In the genomic region with DNA sequence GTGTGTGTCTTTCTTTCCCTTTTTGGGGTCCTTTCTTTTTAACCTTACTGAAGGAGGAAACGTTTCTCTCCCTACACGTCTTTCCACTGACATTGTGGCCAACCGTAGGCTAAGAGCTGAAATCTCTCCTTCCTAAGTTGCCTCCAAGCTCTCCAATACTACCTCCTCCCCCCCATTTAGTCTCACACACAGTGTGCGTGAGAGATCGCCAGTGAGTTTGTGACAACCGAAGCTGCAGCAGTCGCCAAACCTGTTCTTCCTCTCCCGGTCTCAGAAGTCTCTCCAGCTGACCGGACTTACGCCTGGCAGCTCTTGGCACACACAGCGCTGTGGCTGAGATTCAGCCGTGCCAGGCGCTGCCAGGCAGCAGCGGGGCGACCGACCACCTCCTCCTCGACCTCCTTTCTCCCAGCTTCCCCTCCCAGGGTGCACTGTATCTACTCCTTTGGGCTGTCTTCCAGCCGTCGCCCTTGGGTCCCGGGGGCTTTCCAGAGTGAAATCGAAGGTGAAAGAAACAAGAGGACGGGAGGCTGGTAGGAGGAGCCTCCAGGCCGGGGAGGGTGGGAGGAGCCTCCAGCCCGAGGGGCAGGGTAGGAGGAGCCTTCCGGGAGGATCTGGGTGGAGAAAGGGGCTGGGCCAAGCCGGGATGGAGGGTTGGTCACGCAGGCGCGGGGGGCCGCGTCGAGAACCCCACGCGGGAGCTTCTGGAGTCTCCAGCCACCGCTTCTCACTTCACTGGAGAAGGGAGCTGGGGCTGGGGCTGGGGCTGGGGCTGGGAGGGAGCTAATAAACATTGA, we compare ENCODE assay signal across 8 cellular contexts. TPM values are rescaled to one million over a fixed set of nuclear protein-coding genes. Genes with fewer than 3 reads are reported as not detected.
DNase-seq lines count a peak whose midpoint lies in the region; ATAC-seq, FAIRE-seq and TF ChIP-seq lines count a peak whose summit lies in the region.

A gene (plus strand): TSS at position 684 of the 797 bp plus-strand sequence.

- POLR2A ChIA-PET in A673 (lab: Charles Lee; ENCODE audit: low non-redundant PET) = interaction anchor here (0.6 kb wide), 1 partner anchor 740 kb away, joined by 3 read pairs; no protein-coding TSS in a partner anchor

- ATAC-seq in GM18870 (IDR thresholded peaks at IDR 0.05; ENCODE audit: unreplicated experiment) (peak; percentile 69), HG03103 (IDR thresholded peaks at IDR 0.05; ENCODE audit: low read depth, unreplicated experiment) (peak; percentile 76)

- WGBS in small intestine, 3 donors = 0 to 2% (median 1%) methylated on average over 35 of the region's 35 CpGs

- peaks cover 20% of the 10 kb centered on the region for H3K4me1 ChIP-seq in A673 (ENCODE audit: insufficient read depth, low read length, poor library complexity, severe bottlenecking)
- H3K4me1 ChIP-seq in small intestine (ENCODE audit: control insufficient read depth in 2 of 2, insufficient read depth in 1 of 2, low read depth in 1 of 2, low read length in 1 of 2) = peaks cover 0 to 2% of the 10 kb centered on the region in 2 donors

- no TSS peak for BruUV-seq in A673 (replicated peaks; lab: Mats Ljungman, UMichigan)

- intact Hi-C loops in A673 (cut with micrococcal nuclease; ENCODE audit: unreplicated experiment) = loop anchor here (2.0 to 10.0 kb wide), 10 partner anchors 108 to 1816 kb away; no protein-coding TSS in a partner anchor

- H3K27ac ChIP-seq in A673 (ENCODE audit: low read depth, low read length, poor library complexity, severe bottlenecking) (peak within 1 kb of the TSS; percentile 54), small intestine (ENCODE audit: low read depth in 1 of 2, low read length in 1 of 2) (peak within 1 kb of the TSS; percentile 96 to 98)

- no peaks in the 10 kb centered on the region for H3K36me3 ChIP-seq in A673 (ENCODE audit: insufficient read depth, low read length, poor library complexity, severe bottlenecking)
- no peaks in the 10 kb centered on the region for H3K36me3 ChIP-seq in bronchial epithelial cell (ENCODE audit: control insufficient read depth, insufficient read depth, low read length)
- no peaks in the 10 kb centered on the region for H3K36me3 ChIP-seq in small intestine (ENCODE audit: control insufficient read depth in 2 of 2, insufficient read depth in 2 of 2, low read length in 2 of 2)

- FAIRE-seq in bronchial epithelial cell (lab: Jason Lieb, UNC) (no peak), small intestine (lab: Jason Lieb, UNC) (no peak)

- peak within 1 kb of the TSS; percentile 69 for H3K4me3 ChIP-seq in A673 (ENCODE audit: low read depth, low read length, poor library complexity, severe bottlenecking)
- peak within 1 kb of the TSS; percentile 80 for H3K4me3 ChIP-seq in WI38 (ENCODE audit: low read depth, low read length)
- H3K4me3 ChIP-seq in bronchial epithelial cell (ENCODE audit: low read depth, low read length) = peak within 1 kb of the TSS; percentile 73
- H3K4me3 ChIP-seq in small intestine (ENCODE audit: low read depth in 1 of 2, low read length in 2 of 2) = peak within 1 kb of the TSS; percentile 64 to 80

- CTCF ChIA-PET in A673 (lab: Charles Lee) = interaction anchor here (0.7 to 2.3 kb wide), 12 partner anchors 56 to 1817 kb away, joined by 3 to 10 read pairs (median 4); no protein-coding TSS in a partner anchor

- peak; percentile 93 for DNase-seq in A673 (ENCODE audit: low spot score)
- peak; percentile 92 for DNase-seq in NCI-H2171 (lab: John Stamatoyannopoulos, UW)
- DNase-seq in bronchial epithelial cell (ENCODE audit: low read depth) = peak; percentile 87
- peak; percentile 94 for DNase-seq in iPS-NIHi7 (ENCODE audit: extremely low spot score)
- DNase-seq in small intestine = peak; percentile 95

- no peaks in the 10 kb centered on the region for H3K27me3 ChIP-seq in A673 (replicated peaks; ENCODE audit: insufficient read depth, low read depth, low read length, poor library complexity)
- no peaks in the 10 kb centered on the region for H3K27me3 ChIP-seq in bronchial epithelial cell (ENCODE audit: control insufficient read depth, insufficient read depth, low read length)
- H3K27me3 ChIP-seq in small intestine (ENCODE audit: control insufficient read depth in 2 of 2, insufficient read depth in 2 of 2, low read length in 2 of 2) = no peaks in the 10 kb centered on the region

- no peak for TF ChIP-seq CTCF in A673 (conservative IDR thresholded peaks at IDR 0.05; ENCODE audit: low read depth, low read length)
- TF ChIP-seq CTCF in WI38 (IDR thresholded peaks at IDR 0.05; ENCODE audit: low read depth, low read length) = no peak
- TF ChIP-seq CTCF in bronchial epithelial cell (IDR thresholded peaks at IDR 0.05; ENCODE audit: insufficient read depth, low read length, severe bottlenecking) = no peak

- no peaks in the 10 kb centered on the region for H3K9me3 ChIP-seq in A673 (ENCODE audit: low read depth, low read length, poor library complexity, severe bottlenecking)
- H3K9me3 ChIP-seq in small intestine (ENCODE audit: control insufficient read depth, low read depth) = no peaks in the 10 kb centered on the region

RNA-seq across cellular contexts. Expression of the gene that starts here (rescaled TPM):
- 3.3 and 3.7 TPM in 2 replicates for total RNA-seq in A673 (2021)
- 9.3 and 10.5 TPM in 2 replicates for total RNA-seq in bronchial epithelial cell
- 1 to 10 TPM; 1.1 to 4.3 (median 1.1) TPM for polyA plus RNA-seq in small intestine

Comparison
In these comparisons a context has a peak if more than half of its experiments do, and no peak if none do; other contexts are left out.
1. Peak in every context shown above with its lines: DNase-seq, ATAC-seq, H3K4me3 ChIP-seq and H3K27ac ChIP-seq.